ENCODE assay signal across 1 cellular context in the genomic region with DNA sequence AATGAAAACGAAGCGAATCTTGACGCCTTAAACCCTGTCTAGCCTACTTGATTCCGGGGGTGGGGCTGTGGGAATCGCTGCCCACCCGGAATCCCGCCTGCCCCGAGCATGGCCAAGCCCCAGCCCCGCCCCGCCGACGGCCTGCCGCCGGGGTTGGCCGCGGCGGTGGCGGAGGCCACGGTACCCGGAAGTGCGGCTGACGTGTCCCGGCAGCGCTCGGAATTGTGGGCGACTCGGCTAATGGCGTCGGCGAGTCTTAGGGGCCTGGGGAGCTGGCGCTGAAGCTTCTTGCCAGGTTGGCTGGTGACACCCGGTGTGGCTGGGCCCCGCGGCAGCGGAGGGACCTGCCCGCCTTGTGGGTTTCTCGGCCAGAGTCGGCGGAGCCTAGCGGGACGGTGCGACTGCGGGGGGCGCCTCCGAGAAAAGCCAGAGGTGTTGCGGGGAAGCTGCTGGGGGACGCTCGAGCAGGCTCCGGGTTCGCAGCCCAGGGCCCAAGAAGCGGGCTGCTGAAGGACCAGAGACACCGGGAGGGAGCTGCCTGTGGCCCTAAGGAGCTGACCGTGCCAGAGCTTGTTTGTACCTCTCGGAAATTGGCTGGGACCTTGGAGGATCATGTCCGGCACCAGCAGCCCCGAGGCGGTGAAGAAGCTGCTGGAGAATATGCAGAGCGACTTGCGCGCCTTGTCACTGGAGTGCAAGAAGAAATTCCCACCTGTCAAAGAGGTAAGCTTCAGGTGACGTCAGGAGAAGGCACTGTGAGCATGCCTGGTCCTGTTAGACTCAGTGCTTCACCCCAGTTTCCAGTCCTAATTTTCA.
TF ChIP-seq lines count a peak whose summit lies in the region.

A gene with protein sequence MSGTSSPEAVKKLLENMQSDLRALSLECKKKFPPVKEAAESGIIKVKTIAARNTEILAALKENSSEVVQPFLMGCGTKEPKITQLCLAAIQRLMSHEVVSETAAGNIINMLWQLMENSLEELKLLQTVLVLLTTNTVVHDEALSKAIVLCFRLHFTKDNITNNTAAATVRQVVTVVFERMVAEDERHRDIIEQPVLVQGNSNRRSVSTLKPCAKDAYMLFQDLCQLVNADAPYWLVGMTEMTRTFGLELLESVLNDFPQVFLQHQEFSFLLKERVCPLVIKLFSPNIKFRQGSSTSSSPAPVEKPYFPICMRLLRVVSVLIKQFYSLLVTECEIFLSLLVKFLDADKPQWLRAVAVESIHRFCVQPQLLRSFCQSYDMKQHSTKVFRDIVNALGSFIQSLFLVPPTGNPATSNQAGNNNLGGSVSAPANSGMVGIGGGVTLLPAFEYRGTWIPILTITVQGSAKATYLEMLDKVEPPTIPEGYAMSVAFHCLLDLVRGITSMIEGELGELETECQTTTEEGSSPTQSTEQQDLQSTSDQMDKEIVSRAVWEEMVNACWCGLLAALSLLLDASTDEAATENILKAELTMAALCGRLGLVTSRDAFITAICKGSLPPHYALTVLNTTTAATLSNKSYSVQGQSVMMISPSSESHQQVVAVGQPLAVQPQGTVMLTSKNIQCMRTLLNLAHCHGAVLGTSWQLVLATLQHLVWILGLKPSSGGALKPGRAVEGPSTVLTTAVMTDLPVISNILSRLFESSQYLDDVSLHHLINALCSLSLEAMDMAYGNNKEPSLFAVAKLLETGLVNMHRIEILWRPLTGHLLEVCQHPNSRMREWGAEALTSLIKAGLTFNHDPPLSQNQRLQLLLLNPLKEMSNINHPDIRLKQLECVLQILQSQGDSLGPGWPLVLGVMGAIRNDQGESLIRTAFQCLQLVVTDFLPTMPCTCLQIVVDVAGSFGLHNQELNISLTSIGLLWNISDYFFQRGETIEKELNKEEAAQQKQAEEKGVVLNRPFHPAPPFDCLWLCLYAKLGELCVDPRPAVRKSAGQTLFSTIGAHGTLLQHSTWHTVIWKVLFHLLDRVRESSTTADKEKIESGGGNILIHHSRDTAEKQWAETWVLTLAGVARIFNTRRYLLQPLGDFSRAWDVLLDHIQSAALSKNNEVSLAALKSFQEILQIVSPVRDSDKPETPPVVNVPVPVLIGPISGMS (N-terminal part only) (plus strand): TSS at position 231 of the 816 bp plus-strand sequence. CDS start 382 bp downstream, at position 613.

TF ChIP-seq in HepG2, 621 proteins besides CTCF, POLR2A, EP300 and RAD21 (continued from another document and continues in another):
- TF ChIP-seq MTF2 (CRISPR knock-in tag; IDR thresholded peaks at IDR 0.05; ENCODE audit: borderline replicate concordance) (0 out of 2 replicates have a peak, but pooled peaks have one; percentile 53), MEF2D (CRISPR knock-in tag; IDR thresholded peaks at IDR 0.05) (peak; percentile 12; the same call in 1 of the 2 replicates), ISL2 (CRISPR knock-in tag; IDR thresholded peaks at IDR 0.05) (peak; percentile 52; the same call in 1 of the 2 replicates), GTF3A (CRISPR knock-in tag; conservative IDR thresholded peaks at IDR 0.05) (0 out of 2 replicates have a peak, but pooled peaks have one; percentile 29), ZNF777 (CRISPR knock-in tag; IDR thresholded peaks at IDR 0.05) (peak; percentile 52; the same call in 1 of the 2 replicates), ZNF230 (CRISPR knock-in tag; IDR thresholded peaks at IDR 0.05) (peak; percentile 84; the same call in 1 of the 2 replicates), RFXAP (CRISPR knock-in tag; IDR thresholded peaks at IDR 0.05; ENCODE audit: borderline replicate concordance) (0 out of 2 replicates have a peak, but pooled peaks have one; percentile 69), LCORL (IDR thresholded peaks at IDR 0.05) (no peak), LCORL (CRISPR knock-in tag; IDR thresholded peaks at IDR 0.05) (peak; percentile 24; the same call in 1 of the 2 replicates), ZNF607 (CRISPR knock-in tag; IDR thresholded peaks at IDR 0.05; ENCODE audit: borderline replicate concordance) (peak; percentile 33; the same call in 1 of the 2 replicates), SOX6 (IDR thresholded peaks at IDR 0.05) (no peak), SOX6 (CRISPR knock-in tag; IDR thresholded peaks at IDR 0.05) (peak; percentile 15; the same call in 1 of the 2 replicates), ZNF550 (CRISPR knock-in tag; IDR thresholded peaks at IDR 0.05; ENCODE audit: borderline replicate concordance) (peak; percentile 84; the same call in 1 of the 2 replicates), GABPB1 (CRISPR knock-in tag; IDR thresholded peaks at IDR 0.05) (peak; percentile 96), ZNF781 (CRISPR knock-in tag; IDR thresholded peaks at IDR 0.05; ENCODE audit: borderline replicate concordance, not compliant biosample characterization) (peak; percentile 58), KAT7 (CRISPR knock-in tag; IDR thresholded peaks at IDR 0.05; ENCODE audit: borderline replicate concordance) (peak; percentile 63; the same call in 1 of the 2 replicates), ZNF678 (CRISPR knock-in tag; IDR thresholded peaks at IDR 0.05) (peak; percentile 76; the same call in 1 of the 2 replicates), PHF20 (CRISPR knock-in tag; IDR thresholded peaks at IDR 0.05) (peak; percentile 84), PITX1 (CRISPR knock-in tag; IDR thresholded peaks at IDR 0.05) (peak; percentile 11; the same call in 1 of the 2 replicates), ZNF644 (CRISPR knock-in tag; IDR thresholded peaks at IDR 0.05; ENCODE audit: low read depth) (0 out of 2 replicates have a peak, but pooled peaks have one; percentile 13), ZNF619 (CRISPR knock-in tag; IDR thresholded peaks at IDR 0.05) (peak; percentile 95; the same call in 1 of the 2 replicates), ZNF331 (CRISPR knock-in tag; IDR thresholded peaks at IDR 0.05) (peak; percentile 65; the same call in 1 of the 2 replicates), IRX3 (CRISPR knock-in tag; IDR thresholded peaks at IDR 0.05; ENCODE audit: borderline replicate concordance, low read depth) (0 out of 2 replicates have a peak, but pooled peaks have one; percentile 40), CENPX (CRISPR knock-in tag; IDR thresholded peaks at IDR 0.05) (no peak), CBX2 (IDR thresholded peaks at IDR 0.05; ENCODE audit: low read depth, low read length) (no peak), CBX2 (CRISPR knock-in tag; IDR thresholded peaks at IDR 0.05; ENCODE audit: low read depth) (no peak; the same call in 1 of the 2 replicates), ARID2 (CRISPR knock-in tag; IDR thresholded peaks at IDR 0.05; ENCODE audit: borderline replicate concordance) (no peak), ZNF510 (CRISPR knock-in tag; IDR thresholded peaks at IDR 0.05; ENCODE audit: low read depth) (peak; percentile 41; the same call in 1 of the 2 replicates), SRF (IDR thresholded peaks at IDR 0.05; ENCODE audit: low read depth, low read length) (no peak), POLR2AphosphoS5 (IDR thresholded peaks at IDR 0.05; ENCODE audit: low read depth, low read length) (peak; percentile 86), ZNF616 (CRISPR knock-in tag; IDR thresholded peaks at IDR 0.05; ENCODE audit: low read depth) (peak; percentile 27; the same call in 1 of the 2 replicates), SP2 (CRISPR knock-in tag; IDR thresholded peaks at IDR 0.05) (peak; percentile 66; the same call in 1 of the 2 replicates)
- TF ChIP-seq, protein P1, sequence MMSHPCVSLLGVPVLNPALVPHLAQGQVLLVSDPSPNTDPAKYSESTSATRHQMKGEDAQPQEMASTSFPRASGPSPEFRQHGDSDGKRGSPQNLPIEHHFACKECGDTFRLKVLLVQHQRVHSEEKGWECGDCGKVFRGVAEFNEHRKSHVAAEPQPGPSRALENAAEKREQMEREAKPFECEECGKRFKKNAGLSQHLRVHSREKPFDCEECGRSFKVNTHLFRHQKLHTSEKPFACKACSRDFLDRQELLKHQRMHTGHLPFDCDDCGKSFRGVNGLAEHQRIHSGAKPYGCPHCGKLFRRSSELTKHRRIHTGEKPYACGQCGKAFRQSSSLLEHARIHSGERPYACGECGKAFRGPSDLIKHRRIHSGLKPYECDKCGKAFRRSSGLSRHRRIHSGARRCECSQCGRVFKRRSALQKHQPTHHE (CRISPR knock-in tag; IDR thresholded peaks at IDR 0.05; ENCODE audit: borderline replicate concordance): peak; percentile 81; the same call in 1 of the 2 replicates
- TF ChIP-seq, protein P2, sequence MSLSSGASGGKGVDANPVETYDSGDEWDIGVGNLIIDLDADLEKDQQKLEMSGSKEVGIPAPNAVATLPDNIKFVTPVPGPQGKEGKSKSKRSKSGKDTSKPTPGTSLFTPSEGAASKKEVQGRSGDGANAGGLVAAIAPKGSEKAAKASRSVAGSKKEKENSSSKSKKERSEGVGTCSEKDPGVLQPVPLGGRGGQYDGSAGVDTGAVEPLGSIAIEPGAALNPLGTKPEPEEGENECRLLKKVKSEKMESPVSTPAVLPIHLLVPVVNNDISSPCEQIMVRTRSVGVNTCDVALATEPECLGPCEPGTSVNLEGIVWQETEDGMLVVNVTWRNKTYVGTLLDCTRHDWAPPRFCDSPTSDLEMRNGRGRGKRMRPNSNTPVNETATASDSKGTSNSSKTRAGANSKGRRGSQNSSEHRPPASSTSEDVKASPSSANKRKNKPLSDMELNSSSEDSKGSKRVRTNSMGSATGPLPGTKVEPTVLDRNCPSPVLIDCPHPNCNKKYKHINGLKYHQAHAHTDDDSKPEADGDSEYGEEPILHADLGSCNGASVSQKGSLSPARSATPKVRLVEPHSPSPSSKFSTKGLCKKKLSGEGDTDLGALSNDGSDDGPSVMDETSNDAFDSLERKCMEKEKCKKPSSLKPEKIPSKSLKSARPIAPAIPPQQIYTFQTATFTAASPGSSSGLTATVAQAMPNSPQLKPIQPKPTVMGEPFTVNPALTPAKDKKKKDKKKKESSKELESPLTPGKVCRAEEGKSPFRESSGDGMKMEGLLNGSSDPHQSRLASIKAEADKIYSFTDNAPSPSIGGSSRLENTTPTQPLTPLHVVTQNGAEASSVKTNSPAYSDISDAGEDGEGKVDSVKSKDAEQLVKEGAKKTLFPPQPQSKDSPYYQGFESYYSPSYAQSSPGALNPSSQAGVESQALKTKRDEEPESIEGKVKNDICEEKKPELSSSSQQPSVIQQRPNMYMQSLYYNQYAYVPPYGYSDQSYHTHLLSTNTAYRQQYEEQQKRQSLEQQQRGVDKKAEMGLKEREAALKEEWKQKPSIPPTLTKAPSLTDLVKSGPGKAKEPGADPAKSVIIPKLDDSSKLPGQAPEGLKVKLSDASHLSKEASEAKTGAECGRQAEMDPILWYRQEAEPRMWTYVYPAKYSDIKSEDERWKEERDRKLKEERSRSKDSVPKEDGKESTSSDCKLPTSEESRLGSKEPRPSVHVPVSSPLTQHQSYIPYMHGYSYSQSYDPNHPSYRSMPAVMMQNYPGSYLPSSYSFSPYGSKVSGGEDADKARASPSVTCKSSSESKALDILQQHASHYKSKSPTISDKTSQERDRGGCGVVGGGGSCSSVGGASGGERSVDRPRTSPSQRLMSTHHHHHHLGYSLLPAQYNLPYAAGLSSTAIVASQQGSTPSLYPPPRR (CRISPR knock-in tag; IDR thresholded peaks at IDR 0.05; ENCODE audit: borderline replicate concordance): peak; percentile 36; the same call in 1 of the 2 replicates
- TF ChIP-seq, protein P3, sequence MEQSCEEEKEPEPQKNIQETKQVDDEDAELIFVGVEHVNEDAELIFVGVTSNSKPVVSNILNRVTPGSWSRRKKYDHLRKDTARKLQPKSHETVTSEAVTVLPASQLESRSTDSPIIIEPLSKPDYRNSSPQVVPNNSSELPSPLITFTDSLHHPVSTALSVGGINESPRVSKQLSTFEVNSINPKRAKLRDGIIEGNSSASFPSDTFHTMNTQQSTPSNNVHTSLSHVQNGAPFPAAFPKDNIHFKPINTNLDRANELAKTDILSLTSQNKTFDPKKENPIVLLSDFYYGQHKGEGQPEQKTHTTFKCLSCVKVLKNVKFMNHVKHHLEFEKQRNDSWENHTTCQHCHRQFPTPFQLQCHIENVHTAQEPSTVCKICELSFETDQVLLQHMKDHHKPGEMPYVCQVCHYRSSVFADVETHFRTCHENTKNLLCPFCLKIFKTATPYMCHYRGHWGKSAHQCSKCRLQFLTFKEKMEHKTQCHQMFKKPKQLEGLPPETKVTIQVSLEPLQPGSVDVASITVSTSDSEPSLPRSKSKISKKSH (CRISPR knock-in tag; IDR thresholded peaks at IDR 0.05; ENCODE audit: borderline replicate concordance): 0 out of 2 replicates have a peak, but pooled peaks have one; percentile 59
- TF ChIP-seq, protein P4, sequence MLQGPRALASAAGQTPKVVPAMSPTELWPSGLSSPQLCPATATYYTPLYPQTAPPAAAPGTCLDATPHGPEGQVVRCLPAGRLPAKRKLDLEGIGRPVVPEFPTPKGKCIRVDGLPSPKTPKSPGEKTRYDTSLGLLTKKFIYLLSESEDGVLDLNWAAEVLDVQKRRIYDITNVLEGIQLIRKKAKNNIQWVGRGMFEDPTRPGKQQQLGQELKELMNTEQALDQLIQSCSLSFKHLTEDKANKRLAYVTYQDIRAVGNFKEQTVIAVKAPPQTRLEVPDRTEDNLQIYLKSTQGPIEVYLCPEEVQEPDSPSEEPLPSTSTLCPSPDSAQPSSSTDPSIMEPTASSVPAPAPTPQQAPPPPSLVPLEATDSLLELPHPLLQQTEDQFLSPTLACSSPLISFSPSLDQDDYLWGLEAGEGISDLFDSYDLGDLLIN (CRISPR knock-in tag; IDR thresholded peaks at IDR 0.05; ENCODE audit: borderline replicate concordance): peak; percentile 17; the same call in 1 of the 2 replicates
- TF ChIP-seq, protein P5, sequence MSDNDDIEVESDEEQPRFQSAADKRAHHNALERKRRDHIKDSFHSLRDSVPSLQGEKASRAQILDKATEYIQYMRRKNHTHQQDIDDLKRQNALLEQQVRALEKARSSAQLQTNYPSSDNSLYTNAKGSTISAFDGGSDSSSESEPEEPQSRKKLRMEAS (IDR thresholded peaks at IDR 0.05): peak; percentile 73
- TF ChIP-seq, protein P6, sequence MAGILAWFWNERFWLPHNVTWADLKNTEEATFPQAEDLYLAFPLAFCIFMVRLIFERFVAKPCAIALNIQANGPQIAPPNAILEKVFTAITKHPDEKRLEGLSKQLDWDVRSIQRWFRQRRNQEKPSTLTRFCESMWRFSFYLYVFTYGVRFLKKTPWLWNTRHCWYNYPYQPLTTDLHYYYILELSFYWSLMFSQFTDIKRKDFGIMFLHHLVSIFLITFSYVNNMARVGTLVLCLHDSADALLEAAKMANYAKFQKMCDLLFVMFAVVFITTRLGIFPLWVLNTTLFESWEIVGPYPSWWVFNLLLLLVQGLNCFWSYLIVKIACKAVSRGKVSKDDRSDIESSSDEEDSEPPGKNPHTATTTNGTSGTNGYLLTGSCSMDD (CRISPR knock-in tag; IDR thresholded peaks at IDR 0.05): 0 out of 2 replicates have a peak, but pooled peaks have one; percentile 13
